12 cellular contexts compared by ENCODE assay signal in genomic region chr20:23159923-23160445, GRCh38.
DNase-seq lines count a peak whose midpoint lies in the region; ATAC-seq and TF ChIP-seq lines count a peak whose summit lies in the region.
"Had no signal": no experiment of that assay in that cellular context is flagged by ENCODE, and none has a peak within 500 bp of the region (broad histone marks: within the 10 kb centered on the region; RNA-seq: fewer than 3 reads in every experiment).

No MANE protein-coding gene starts in this region.

- H3K27me3 ChIP-seq in right atrium auricular region = no peaks in the 10 kb centered on the region
- H3K27me3 ChIP-seq in mesenchymal stem cell (ENCODE audit: control insufficient read depth in 1 of 2, insufficient read depth in 1 of 2, low read length in 2 of 2) = no peaks in the 10 kb centered on the region
- H3K27me3 ChIP-seq in upper lobe of right lung = no peaks in the 10 kb centered on the region

- no peak overlapping the region for H3K4ac ChIP-seq in mesenchymal stem cell (ENCODE audit: low read depth in 1 of 2, low read length in 2 of 2)

- H3K79me1 ChIP-seq in mesenchymal stem cell (replicated peaks; ENCODE audit: low read length, poor library complexity, severe bottlenecking) = no peaks in the 10 kb centered on the region

- ATAC-seq in left ventricle myocardium superior = no peak
- no peak for ATAC-seq in upper lobe of right lung
- no peak for ATAC-seq in HG02642 (IDR thresholded peaks at IDR 0.05; ENCODE audit: poor library complexity, unreplicated experiment)
- ATAC-seq: effector memory CD8-positive, alpha-beta T cell had no signal

- peak overlapping the region; percentile 54 for H3K9ac ChIP-seq in mesenchymal stem cell (ENCODE audit: low read length)

- H4K8ac ChIP-seq in mesenchymal stem cell (ENCODE audit: low read length) = no peak overlapping the region

- H3K23ac ChIP-seq in mesenchymal stem cell (ENCODE audit: low read length in 2 of 2) = no peak overlapping the region

- H3K14ac ChIP-seq in mesenchymal stem cell (ENCODE audit: low read length in 2 of 2) = no peak overlapping the region

- H4K91ac ChIP-seq in mesenchymal stem cell (ENCODE audit: low read length) = no peak overlapping the region

- H3K18ac ChIP-seq in mesenchymal stem cell (ENCODE audit: low read depth in 1 of 2, low read length in 2 of 2) = no peak overlapping the region

- no peak overlapping the region for H3K4me3 ChIP-seq in right atrium auricular region
- peak overlapping the region in 1 of 2 experiments; percentile 22 for H3K4me3 ChIP-seq in mesenchymal stem cell (ENCODE audit: insufficient read depth in 1 of 2, low read depth in 1 of 2, low read length in 2 of 2)
- no peak overlapping the region for H3K4me3 ChIP-seq in upper lobe of right lung

- H3K27ac ChIP-seq in right atrium auricular region = peak overlapping the region; percentile 63 to 68
- no peak overlapping the region for H3K27ac ChIP-seq in mesenchymal stem cell (ENCODE audit: low read length, poor library complexity, severe bottlenecking)
- H3K27ac ChIP-seq in upper lobe of right lung = peak overlapping the region; percentile 66
- H3K27ac ChIP-seq: C4-2B had no signal

- H2BK5ac ChIP-seq in mesenchymal stem cell (ENCODE audit: low read depth, low read length, poor library complexity, severe bottlenecking) = no peak overlapping the region

- H3K36me3 ChIP-seq in right atrium auricular region (no peaks in the 10 kb centered on the region), mesenchymal stem cell (ENCODE audit: control insufficient read depth in 1 of 2, insufficient read depth in 2 of 2, low read depth in 1 of 2, low read length in 2 of 2) (no peaks in the 10 kb centered on the region), upper lobe of right lung (no peaks in the 10 kb centered on the region)

- no peak overlapping the region for H2AK5ac ChIP-seq in mesenchymal stem cell (ENCODE audit: low read length, severe bottlenecking)

- 90% methylated on average over 4 of the region's 4 CpGs for WGBS in mesenchymal stem cell

- no peak overlapping the region for H2AFZ ChIP-seq in mesenchymal stem cell (ENCODE audit: low read depth, low read length)

- TF ChIP-seq CTCF in right atrium auricular region (IDR thresholded peaks at IDR 0.05) (no peak), upper lobe of right lung (IDR thresholded peaks at IDR 0.05) (no peak)

- DNase-seq in right atrium auricular region (ENCODE audit: low spot score) = no peak
- no peak for DNase-seq in left ventricle myocardium superior
- DNase-seq in amniotic epithelial cell (ENCODE audit: low read depth) = peak; percentile 42
- no peak for DNase-seq in mesenchymal stem cell
- DNase-seq in upper lobe of right lung = no peak
- no peak for DNase-seq in stimulated activated CD4-positive, alpha-beta T cell treated with anti-CD3 and anti-CD28 coated beads, Interleukin-4, amount 100 ng/mL, for 1 hour
- no peak for DNase-seq in NCI-H2196 treated with DMSO at 0.1 percent for 48 hours (lab: John Stamatoyannopoulos, UW; ENCODE audit: unreplicated experiment)
- DNase-seq: amniotic stem cell; effector memory CD8-positive, alpha-beta T cell; NCI-H1694 treated with DMSO at 0.1 percent for 48 hours had no signal

- peak overlapping the region in 1 of 2 experiments; percentile 65 for H2BK12ac ChIP-seq in mesenchymal stem cell (ENCODE audit: low read length in 2 of 2)

- no peak overlapping the region for H2BK120ac ChIP-seq in mesenchymal stem cell (ENCODE audit: low read depth, low read length)

- H3K4me2 ChIP-seq in mesenchymal stem cell (ENCODE audit: low read length, poor library complexity, severe bottlenecking) = no peak overlapping the region

- no peak overlapping the region for H2BK15ac ChIP-seq in mesenchymal stem cell (ENCODE audit: low read depth, poor library complexity, severe bottlenecking)

- no peaks in the 10 kb centered on the region for H3K9me3 ChIP-seq in right atrium auricular region
- no peaks in the 10 kb centered on the region for H3K9me3 ChIP-seq in mesenchymal stem cell (ENCODE audit: control insufficient read depth, low read length)
- no peaks in the 10 kb centered on the region for H3K9me3 ChIP-seq in upper lobe of right lung

- peaks cover 0 to 68% of the 10 kb centered on the region in 2 donors for H3K4me1 ChIP-seq in right atrium auricular region
- H3K4me1 ChIP-seq in mesenchymal stem cell (ENCODE audit: control insufficient read depth, insufficient read depth, low read depth, low read length) = peaks cover 25% of the 10 kb centered on the region
- H3K4me1 ChIP-seq in upper lobe of right lung = peaks cover 60% of the 10 kb centered on the region

- intact Hi-C loops in left ventricle myocardium superior (cut with micrococcal nuclease) = no loop called here
- intact Hi-C loops in upper lobe of right lung (cut with DNase I) = no loop called here
